Comparison of ENCODE assay signal across 11 cellular contexts in the genomic region with DNA sequence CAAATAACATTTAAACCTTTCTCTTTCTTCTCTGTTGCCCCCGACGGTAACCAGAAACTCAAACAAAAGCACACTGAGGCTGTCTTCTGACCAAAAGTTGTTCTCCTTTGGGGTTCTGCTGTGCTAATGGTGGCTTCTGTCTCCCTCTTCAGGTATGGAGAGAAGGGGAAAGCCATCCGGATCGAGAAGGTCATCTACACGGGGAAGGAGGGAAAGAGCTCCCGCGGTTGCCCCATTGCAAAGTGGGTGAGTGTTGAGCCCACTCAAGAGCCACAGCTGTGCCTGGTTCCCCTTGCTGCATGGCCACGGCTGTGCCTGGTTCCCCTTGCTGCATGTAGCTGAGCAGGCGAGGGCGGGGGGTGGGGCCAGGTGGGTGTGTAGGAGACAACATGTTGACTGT.
DNase-seq lines count a peak whose midpoint lies in the region; ATAC-seq, FAIRE-seq and TF ChIP-seq lines count a peak whose summit lies in the region.
"Had no signal": no experiment of that assay in that cellular context is flagged by ENCODE, and none has a peak within 500 bp of the region (broad histone marks: within the 10 kb centered on the region; RNA-seq: fewer than 3 reads in every experiment).

No MANE protein-coding gene starts in this region.

- H2BK12ac ChIP-seq in neuronal stem cell (ENCODE audit: low read length) = no peak overlapping the region

- H2BK120ac ChIP-seq in neuronal stem cell (ENCODE audit: low read depth, low read length) = no peak overlapping the region

- H3K4me2 ChIP-seq in neuronal stem cell (ENCODE audit: insufficient read depth, low read length, poor library complexity, severe bottlenecking) = no peak overlapping the region
- H3K4me2 ChIP-seq: PC-9 had no signal

- peak; percentile 46 for ATAC-seq in GM18511 (IDR thresholded peaks at IDR 0.05; ENCODE audit: unreplicated experiment)
- ATAC-seq in HG03097 (IDR thresholded peaks at IDR 0.05; ENCODE audit: low FRiP score, unreplicated experiment) = no peak

- no peak for FAIRE-seq in frontal cortex (lab: Jason Lieb, UNC)

- H2AK5ac ChIP-seq in neuronal stem cell (ENCODE audit: low read depth, low read length) = no peak overlapping the region

- no peaks in the 10 kb centered on the region for H3K9me3 ChIP-seq in Peyer's patch
- no peaks in the 10 kb centered on the region for H3K9me3 ChIP-seq in neuronal stem cell (replicated peaks in 1 of 2; ENCODE audit: control insufficient read depth in 2 of 2, insufficient read depth in 1 of 2, low read depth in 1 of 2, low read length in 2 of 2)
- H3K9me3 ChIP-seq in effector memory CD4-positive, alpha-beta T cell (ENCODE audit: control insufficient read depth, low read length) = no peaks in the 10 kb centered on the region

- no peak overlapping the region for H4K8ac ChIP-seq in neuronal stem cell (ENCODE audit: low read depth, low read length)

- H3K14ac ChIP-seq in neuronal stem cell (ENCODE audit: low read length) = no peak overlapping the region

- H3K4ac ChIP-seq in neuronal stem cell (ENCODE audit: low read length) = no peak overlapping the region

- H3K18ac ChIP-seq in neuronal stem cell (ENCODE audit: low read length) = no peak overlapping the region

- TF ChIP-seq POLR2A in Peyer's patch (IDR thresholded peaks at IDR 0.05) = no peak

- no peak overlapping the region for H4K91ac ChIP-seq in neuronal stem cell (ENCODE audit: low read depth, low read length, poor library complexity)

- H3K27ac ChIP-seq in Peyer's patch (no peak overlapping the region), neuronal stem cell (replicated peaks; ENCODE audit: low read length) (no peak overlapping the region)
- no peak overlapping the region for H3K27ac ChIP-seq in effector memory CD4-positive, alpha-beta T cell (ENCODE audit: insufficient read depth, low read length, poor library complexity, severe bottlenecking)
- H3K27ac ChIP-seq: PC-9 had no signal

- peaks cover 2% of the 10 kb centered on the region for H3K79me1 ChIP-seq in neuronal stem cell (ENCODE audit: low read depth, low read length)

- H2AFZ ChIP-seq in neuronal stem cell (ENCODE audit: low read length) = no peak overlapping the region
- H2AFZ ChIP-seq: PC-9 had no signal

- H3K4me3 ChIP-seq in HFF-Myc (replicated peaks; ENCODE audit: low read depth, low read length) = no peak overlapping the region
- H3K4me3 ChIP-seq in Peyer's patch = no peak overlapping the region
- no peak overlapping the region for H3K4me3 ChIP-seq in neuronal stem cell (ENCODE audit: low read length in 2 of 2)
- no peak overlapping the region for H3K4me3 ChIP-seq in effector memory CD4-positive, alpha-beta T cell (ENCODE audit: insufficient read depth, low read depth, low read length, poor library complexity, severe bottlenecking)
- H3K4me3 ChIP-seq: PC-9, skin epidermis had no signal

- H3K23ac ChIP-seq in neuronal stem cell (ENCODE audit: low read depth, low read length, poor library complexity) = peak overlapping the region; percentile 8

- TF ChIP-seq CTCF in HFF-Myc (IDR thresholded peaks at IDR 0.05; ENCODE audit: low read depth, low read length, missing control alignments) = peak; percentile 16
- TF ChIP-seq CTCF in Peyer's patch (IDR thresholded peaks at IDR 0.05) = peak in 4 of 6 experiments; percentile 15 to 29 (median 23)

- H3K4me1 ChIP-seq in Peyer's patch (no peaks in the 10 kb centered on the region), neuronal stem cell (ENCODE audit: control insufficient read depth in 2 of 2, insufficient read depth in 1 of 2, low read depth in 1 of 2, low read length in 2 of 2) (peaks cover 0 to 6% of the 10 kb centered on the region in 2 donors)
- H3K4me1 ChIP-seq in effector memory CD4-positive, alpha-beta T cell (ENCODE audit: control insufficient read depth, insufficient read depth, low read length, poor library complexity, severe bottlenecking) = no peaks in the 10 kb centered on the region

- no peak for DNase-seq in HFF-Myc (ENCODE audit: extremely low read depth, low read depth)
- no peak for DNase-seq in Peyer's patch
- DNase-seq in neuronal stem cell (ENCODE audit: low spot score) = no peak
- no peak for DNase-seq in effector memory CD4-positive, alpha-beta T cell
- DNase-seq in anterior cingulate cortex (lab: John Stamatoyannopoulos, UW) = no peak
- DNase-seq in frontal cortex (ENCODE audit: low spot score in 2 of 2) = no peak
- DNase-seq: activated effector memory CD4-positive, alpha-beta T cell treated with Interleukin-2 at 50 U/mL for 16 hours; PC-9 had no signal

- H3K27me3 ChIP-seq in Peyer's patch = no peaks in the 10 kb centered on the region
- H3K27me3 ChIP-seq in neuronal stem cell (ENCODE audit: control insufficient read depth in 3 of 3, insufficient read depth in 3 of 3, low read depth in 1 of 3, low read length in 3 of 3) = peaks cover 0 to 2% (median 0%) of the 10 kb centered on the region in 3 experiments
- H3K27me3 ChIP-seq in effector memory CD4-positive, alpha-beta T cell (replicated peaks; ENCODE audit: control insufficient read depth, insufficient read depth, low read length, poor library complexity, severe bottlenecking) = no peaks in the 10 kb centered on the region

- no CpG with 5 or more reads among the region's 10 CpGs for WGBS in neuronal stem cell (ENCODE audit: extremely low coverage in 2 of 2, insufficient read length in 2 of 2, insufficient replicate concordance in 1 of 2), 2 donors

- H2BK15ac ChIP-seq in neuronal stem cell (ENCODE audit: low read length) = no peak overlapping the region

- no peak overlapping the region for H2BK5ac ChIP-seq in neuronal stem cell (ENCODE audit: low read length)

- peaks cover 0 to 53% (median 0%) of the 10 kb centered on the region in 3 donors for H3K36me3 ChIP-seq in Peyer's patch
- peaks cover 18 to 86% of the 10 kb centered on the region in 2 donors for H3K36me3 ChIP-seq in neuronal stem cell (replicated peaks in 1 of 2; ENCODE audit: control insufficient read depth in 2 of 2, insufficient read depth in 2 of 2, low read length in 2 of 2)
- peaks cover 40% of the 10 kb centered on the region for H3K36me3 ChIP-seq in effector memory CD4-positive, alpha-beta T cell (ENCODE audit: control insufficient read depth, insufficient read depth, low read length)

- H3K9ac ChIP-seq in neuronal stem cell (ENCODE audit: low read depth, low read length, poor library complexity) = no peak overlapping the region
